ENCODE assay signal across 1 cellular context in the genomic region with DNA sequence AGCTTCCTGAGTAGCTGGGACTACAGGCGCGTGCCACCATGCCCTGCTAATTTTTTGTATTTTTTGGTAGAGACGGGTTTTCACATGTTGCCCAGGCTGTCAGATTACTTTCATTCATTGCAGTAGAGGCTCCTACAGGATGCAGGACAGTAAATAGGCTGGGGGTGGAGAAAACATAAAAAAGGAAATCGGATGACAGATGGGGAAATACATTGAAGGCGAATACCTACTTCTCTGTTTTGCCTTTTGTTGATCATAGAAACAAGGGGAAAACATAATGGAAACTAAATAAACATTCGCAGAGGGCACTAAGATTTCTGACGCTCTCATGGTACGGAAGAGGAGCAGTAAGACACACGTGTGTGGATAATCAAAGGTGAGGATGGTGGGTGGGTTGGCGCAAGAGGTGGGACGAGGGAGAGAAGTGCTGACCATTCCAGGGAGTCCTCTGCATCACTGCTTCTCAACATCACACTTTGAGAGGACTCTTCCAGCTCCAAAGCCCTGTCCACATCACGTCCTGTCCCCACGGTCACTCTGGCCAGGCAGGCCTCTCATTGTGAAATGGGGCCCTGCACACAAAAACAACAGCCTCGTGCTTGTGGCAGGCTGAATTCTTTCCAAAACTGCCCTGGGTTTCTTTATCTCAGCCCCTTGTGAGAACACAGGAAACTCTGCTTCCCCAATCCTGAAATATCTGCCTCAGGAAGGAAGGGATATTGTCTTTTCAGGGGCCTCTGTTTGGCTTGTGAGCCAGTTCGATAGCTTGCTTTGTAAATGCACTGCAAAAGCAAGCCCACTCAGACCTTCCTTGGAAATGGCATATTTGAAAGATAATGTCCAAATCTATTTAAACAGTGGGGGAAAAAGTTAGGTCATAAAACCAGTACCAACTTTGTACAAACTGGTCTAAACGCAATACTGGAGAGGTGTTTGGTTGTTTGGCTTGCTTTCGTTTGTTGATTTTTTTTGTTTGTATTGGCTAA.
TF ChIP-seq lines count a peak whose summit lies in the region.

No MANE protein-coding gene starts in this region.

TF ChIP-seq in HepG2, 621 proteins besides CTCF, POLR2A, EP300 and RAD21 (continued from another document and continues in another):
- 0 out of 2 replicates have a peak, but pooled peaks have one; percentile 20 for TF ChIP-seq ZNF710 (CRISPR knock-in tag; IDR thresholded peaks at IDR 0.05; ENCODE audit: borderline replicate concordance)
- peak; percentile 51; the same call in 1 of the 2 replicates for TF ChIP-seq ZFX (CRISPR knock-in tag; IDR thresholded peaks at IDR 0.05; ENCODE audit: low read depth)
- TF ChIP-seq FOXA3 (CRISPR knock-in tag; IDR thresholded peaks at IDR 0.05): peak; percentile 17; the same call in 1 of the 2 replicates
- TF ChIP-seq PHF8 (CRISPR knock-in tag; IDR thresholded peaks at IDR 0.05): peak; percentile 20; the same call in 1 of the 2 replicates
- no peak for TF ChIP-seq ZNF616 (CRISPR knock-in tag; IDR thresholded peaks at IDR 0.05; ENCODE audit: low read depth)
- TF ChIP-seq TFE3 (CRISPR knock-in tag; IDR thresholded peaks at IDR 0.05): peak; percentile 67; the same call in 1 of the 2 replicates
- no peak for TF ChIP-seq MIER2 (CRISPR knock-in tag; IDR thresholded peaks at IDR 0.05)
- no peak for TF ChIP-seq THAP7 (CRISPR knock-in tag; IDR thresholded peaks at IDR 0.05)
- TF ChIP-seq, protein P1, sequence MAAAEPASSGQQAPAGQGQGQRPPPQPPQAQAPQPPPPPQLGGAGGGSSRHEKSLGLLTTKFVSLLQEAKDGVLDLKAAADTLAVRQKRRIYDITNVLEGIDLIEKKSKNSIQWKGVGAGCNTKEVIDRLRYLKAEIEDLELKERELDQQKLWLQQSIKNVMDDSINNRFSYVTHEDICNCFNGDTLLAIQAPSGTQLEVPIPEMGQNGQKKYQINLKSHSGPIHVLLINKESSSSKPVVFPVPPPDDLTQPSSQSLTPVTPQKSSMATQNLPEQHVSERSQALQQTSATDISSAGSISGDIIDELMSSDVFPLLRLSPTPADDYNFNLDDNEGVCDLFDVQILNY (CRISPR knock-in tag; conservative IDR thresholded peaks at IDR 0.05): no peak
- TF ChIP-seq, protein P2, sequence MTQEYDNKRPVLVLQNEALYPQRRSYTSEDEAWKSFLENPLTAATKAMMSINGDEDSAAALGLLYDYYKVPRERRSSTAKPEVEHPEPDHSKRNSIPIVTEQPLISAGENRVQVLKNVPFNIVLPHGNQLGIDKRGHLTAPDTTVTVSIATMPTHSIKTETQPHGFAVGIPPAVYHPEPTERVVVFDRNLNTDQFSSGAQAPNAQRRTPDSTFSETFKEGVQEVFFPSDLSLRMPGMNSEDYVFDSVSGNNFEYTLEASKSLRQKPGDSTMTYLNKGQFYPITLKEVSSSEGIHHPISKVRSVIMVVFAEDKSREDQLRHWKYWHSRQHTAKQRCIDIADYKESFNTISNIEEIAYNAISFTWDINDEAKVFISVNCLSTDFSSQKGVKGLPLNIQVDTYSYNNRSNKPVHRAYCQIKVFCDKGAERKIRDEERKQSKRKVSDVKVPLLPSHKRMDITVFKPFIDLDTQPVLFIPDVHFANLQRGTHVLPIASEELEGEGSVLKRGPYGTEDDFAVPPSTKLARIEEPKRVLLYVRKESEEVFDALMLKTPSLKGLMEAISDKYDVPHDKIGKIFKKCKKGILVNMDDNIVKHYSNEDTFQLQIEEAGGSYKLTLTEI (CRISPR knock-in tag; conservative IDR thresholded peaks at IDR 0.05): no peak
- TF ChIP-seq SPEN (CRISPR knock-in tag; IDR thresholded peaks at IDR 0.05; ENCODE audit: low read depth): no peak
- TF ChIP-seq FLYWCH1 (CRISPR knock-in tag; IDR thresholded peaks at IDR 0.05): no peak
- peak; percentile 57 for TF ChIP-seq ZNF816 (CRISPR knock-in tag; IDR thresholded peaks at IDR 0.05; ENCODE audit: borderline replicate concordance)
- TF ChIP-seq, protein P3, sequence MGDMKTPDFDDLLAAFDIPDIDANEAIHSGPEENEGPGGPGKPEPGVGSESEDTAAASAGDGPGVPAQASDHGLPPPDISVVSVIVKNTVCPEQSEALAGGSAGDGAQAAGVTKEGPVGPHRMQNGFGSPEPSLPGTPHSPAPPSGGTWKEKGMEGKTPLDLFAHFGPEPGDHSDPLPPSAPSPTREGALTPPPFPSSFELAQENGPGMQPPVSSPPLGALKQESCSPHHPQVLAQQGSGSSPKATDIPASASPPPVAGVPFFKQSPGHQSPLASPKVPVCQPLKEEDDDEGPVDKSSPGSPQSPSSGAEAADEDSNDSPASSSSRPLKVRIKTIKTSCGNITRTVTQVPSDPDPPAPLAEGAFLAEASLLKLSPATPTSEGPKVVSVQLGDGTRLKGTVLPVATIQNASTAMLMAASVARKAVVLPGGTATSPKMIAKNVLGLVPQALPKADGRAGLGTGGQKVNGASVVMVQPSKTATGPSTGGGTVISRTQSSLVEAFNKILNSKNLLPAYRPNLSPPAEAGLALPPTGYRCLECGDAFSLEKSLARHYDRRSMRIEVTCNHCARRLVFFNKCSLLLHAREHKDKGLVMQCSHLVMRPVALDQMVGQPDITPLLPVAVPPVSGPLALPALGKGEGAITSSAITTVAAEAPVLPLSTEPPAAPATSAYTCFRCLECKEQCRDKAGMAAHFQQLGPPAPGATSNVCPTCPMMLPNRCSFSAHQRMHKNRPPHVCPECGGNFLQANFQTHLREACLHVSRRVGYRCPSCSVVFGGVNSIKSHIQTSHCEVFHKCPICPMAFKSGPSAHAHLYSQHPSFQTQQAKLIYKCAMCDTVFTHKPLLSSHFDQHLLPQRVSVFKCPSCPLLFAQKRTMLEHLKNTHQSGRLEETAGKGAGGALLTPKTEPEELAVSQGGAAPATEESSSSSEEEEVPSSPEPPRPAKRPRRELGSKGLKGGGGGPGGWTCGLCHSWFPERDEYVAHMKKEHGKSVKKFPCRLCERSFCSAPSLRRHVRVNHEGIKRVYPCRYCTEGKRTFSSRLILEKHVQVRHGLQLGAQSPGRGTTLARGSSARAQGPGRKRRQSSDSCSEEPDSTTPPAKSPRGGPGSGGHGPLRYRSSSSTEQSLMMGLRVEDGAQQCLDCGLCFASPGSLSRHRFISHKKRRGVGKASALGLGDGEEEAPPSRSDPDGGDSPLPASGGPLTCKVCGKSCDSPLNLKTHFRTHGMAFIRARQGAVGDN (CRISPR knock-in tag; IDR thresholded peaks at IDR 0.05): peak; percentile 79
- peak; percentile 78 for TF ChIP-seq SOX13 (IDR thresholded peaks at IDR 0.05)
- TF ChIP-seq SOX13 (CRISPR knock-in tag; conservative IDR thresholded peaks at IDR 0.05 in 1 of 2, IDR thresholded peaks at IDR 0.05 in 1 of 2): peak in 1 of 2 experiments; percentile 79; a peak in 2 of 4 replicates
- 0 out of 2 replicates have a peak, but pooled peaks have one; percentile 32 for TF ChIP-seq ZNF607 (CRISPR knock-in tag; IDR thresholded peaks at IDR 0.05; ENCODE audit: borderline replicate concordance)
- TF ChIP-seq MAF1 (CRISPR knock-in tag; IDR thresholded peaks at IDR 0.05; ENCODE audit: borderline replicate concordance): no peak
- TF ChIP-seq ZNF296 (CRISPR knock-in tag; conservative IDR thresholded peaks at IDR 0.05): 0 out of 2 replicates have a peak, but pooled peaks have one; percentile 38
- TF ChIP-seq SAP130 (CRISPR knock-in tag; IDR thresholded peaks at IDR 0.05; ENCODE audit: low read depth): peak; percentile 29; the same call in 1 of the 2 replicates
- TF ChIP-seq ZBTB2 (CRISPR knock-in tag; IDR thresholded peaks at IDR 0.05; ENCODE audit: low read depth): no peak
- TF ChIP-seq ZNF639 (CRISPR knock-in tag; conservative IDR thresholded peaks at IDR 0.05): no peak
- TF ChIP-seq SOX5 (CRISPR knock-in tag; IDR thresholded peaks at IDR 0.05; ENCODE audit: borderline replicate concordance): peak; percentile 60; the same call in 1 of the 2 replicates
- TF ChIP-seq TAF1 (CRISPR knock-in tag; IDR thresholded peaks at IDR 0.05): peak; percentile 28; the same call in 1 of the 2 replicates
- TF ChIP-seq CREM (IDR thresholded peaks at IDR 0.05): peak; percentile 54; the same call in 1 of the 2 replicates
- TF ChIP-seq CREM (CRISPR knock-in tag; IDR thresholded peaks at IDR 0.05): no peak
- TF ChIP-seq MEIS2 (CRISPR knock-in tag; IDR thresholded peaks at IDR 0.05): peak; percentile 38; the same call in 1 of the 2 replicates
- TF ChIP-seq CEBPG (CRISPR knock-in tag; IDR thresholded peaks at IDR 0.05): peak; percentile 31
- TF ChIP-seq MED1 (CRISPR knock-in tag; IDR thresholded peaks at IDR 0.05): peak; percentile 75
- 0 out of 2 replicates have a peak, but pooled peaks have one; percentile 22 for TF ChIP-seq ISL2 (CRISPR knock-in tag; IDR thresholded peaks at IDR 0.05)
- TF ChIP-seq ZNF274 (CRISPR knock-in tag; IDR thresholded peaks at IDR 0.05): no peak
- TF ChIP-seq, protein P4, sequence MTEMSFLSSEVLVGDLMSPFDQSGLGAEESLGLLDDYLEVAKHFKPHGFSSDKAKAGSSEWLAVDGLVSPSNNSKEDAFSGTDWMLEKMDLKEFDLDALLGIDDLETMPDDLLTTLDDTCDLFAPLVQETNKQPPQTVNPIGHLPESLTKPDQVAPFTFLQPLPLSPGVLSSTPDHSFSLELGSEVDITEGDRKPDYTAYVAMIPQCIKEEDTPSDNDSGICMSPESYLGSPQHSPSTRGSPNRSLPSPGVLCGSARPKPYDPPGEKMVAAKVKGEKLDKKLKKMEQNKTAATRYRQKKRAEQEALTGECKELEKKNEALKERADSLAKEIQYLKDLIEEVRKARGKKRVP (CRISPR knock-in tag; IDR thresholded peaks at IDR 0.05): no peak
- TF ChIP-seq, protein P5, sequence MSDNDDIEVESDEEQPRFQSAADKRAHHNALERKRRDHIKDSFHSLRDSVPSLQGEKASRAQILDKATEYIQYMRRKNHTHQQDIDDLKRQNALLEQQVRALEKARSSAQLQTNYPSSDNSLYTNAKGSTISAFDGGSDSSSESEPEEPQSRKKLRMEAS (IDR thresholded peaks at IDR 0.05): peak; percentile 54
- TF ChIP-seq RXRA (CRISPR knock-in tag; IDR thresholded peaks at IDR 0.05): peak; percentile 16; the same call in 1 of the 2 replicates
- TF ChIP-seq NCOA2 (CRISPR knock-in tag; IDR thresholded peaks at IDR 0.05): peak; percentile 72
- peak; percentile 95; the same call in 1 of the 2 replicates for TF ChIP-seq ZBTB3 (CRISPR knock-in tag; IDR thresholded peaks at IDR 0.05; ENCODE audit: borderline replicate concordance, low read depth)
- peak; percentile 50; the same call in 1 of the 2 replicates for TF ChIP-seq GATAD2A (CRISPR knock-in tag; IDR thresholded peaks at IDR 0.05)
